ENCODE assay signal across 8 cellular contexts in the genomic region with DNA sequence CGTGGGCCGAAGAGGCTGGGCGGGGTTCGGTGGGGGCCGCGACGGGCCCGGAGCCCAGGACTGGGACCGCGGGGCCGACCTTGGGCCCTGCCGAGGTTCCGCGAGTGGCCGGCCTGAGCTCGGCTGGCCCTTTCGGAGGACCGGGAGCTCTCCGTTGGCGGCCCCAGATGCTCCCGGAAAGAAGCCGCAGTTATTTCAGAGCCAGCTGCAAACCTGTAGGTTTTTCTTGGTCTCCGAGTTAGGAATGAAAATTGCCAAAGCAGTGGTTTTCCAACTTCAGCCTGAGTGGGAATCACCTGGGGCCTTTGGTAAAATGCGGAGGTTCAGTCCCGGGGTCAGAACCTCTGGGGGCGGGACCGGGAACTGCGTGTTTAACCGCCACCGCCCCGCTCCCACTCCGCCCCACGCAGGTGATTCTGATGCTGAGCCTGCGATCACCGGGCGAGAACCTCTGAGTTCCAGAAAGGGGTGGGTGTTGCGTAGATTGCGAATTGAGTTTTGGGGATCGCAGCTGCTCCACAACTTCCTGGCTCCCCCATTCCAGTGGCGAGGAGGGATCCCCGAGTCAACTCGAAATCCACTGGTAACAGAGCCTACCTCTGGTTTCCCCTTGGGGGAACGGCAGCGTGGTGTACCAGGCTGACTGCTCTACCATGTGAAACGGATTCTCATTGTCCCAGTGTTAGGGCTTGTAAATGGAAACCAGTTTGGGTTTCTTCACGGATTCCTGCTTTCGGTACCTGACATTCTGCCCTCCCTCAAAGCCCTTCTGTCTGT. TPM values are rescaled to one million over a fixed set of nuclear protein-coding genes. Genes with fewer than 3 reads are reported as not detected.
DNase-seq lines count a peak whose midpoint lies in the region; ATAC-seq and TF ChIP-seq lines count a peak whose summit lies in the region.
"Not testable (repeated sequence)": the region's sequence is repeated elsewhere in the genome, so short reads cannot be mapped to it uniquely, and the experiment has no call there.

No MANE protein-coding gene starts in this region.

- peak overlapping the region; percentile 83 for H3K27ac ChIP-seq in psoas muscle
- H3K27ac ChIP-seq in stomach smooth muscle (ENCODE audit: low read length), result peak overlapping the region; percentile 81

- not testable (repeated sequence) for H3K4me1 ChIP-seq in psoas muscle; stomach smooth muscle (ENCODE audit: control insufficient read depth, insufficient read depth, low read length)

- H3K27me3 ChIP-seq in psoas muscle (ENCODE audit: insufficient read depth in 3 of 3, low read length in 2 of 3); stomach smooth muscle (ENCODE audit: control insufficient read depth in 1 of 2, insufficient read depth in 2 of 2, low read length in 2 of 2): not testable (repeated sequence)

- peak overlapping the region; percentile 76 to 84 for H3K9ac ChIP-seq in stomach smooth muscle (ENCODE audit: low read length in 2 of 2)

- H3K36me3 ChIP-seq in psoas muscle (ENCODE audit: insufficient read depth in 1 of 2, low read depth in 1 of 2); stomach smooth muscle (ENCODE audit: control insufficient read depth in 2 of 2, insufficient read depth in 2 of 2, low read length in 2 of 2): not testable (repeated sequence)

- intact Hi-C loops in psoas muscle (cut with DNase I), result not testable (repeated sequence)

- H3K4me3 ChIP-seq in choroid plexus epithelial cell (ENCODE audit: low read depth, low read length) (peak overlapping the region; percentile 86), psoas muscle (peak overlapping the region; percentile 81), stomach smooth muscle (ENCODE audit: low read length in 2 of 2) (peak overlapping the region; percentile 75 to 91)

- not testable (repeated sequence) for H3K9me3 ChIP-seq in psoas muscle; stomach smooth muscle (ENCODE audit: control insufficient read depth in 2 of 2, low read length in 2 of 2)

- WGBS in psoas muscle, 3 donors, result 5 to 9% (median 5%) methylated on average over 33 to 46 of the region's 47 CpGs

- TF ChIP-seq CTCF in choroid plexus epithelial cell (conservative IDR thresholded peaks at IDR 0.05; ENCODE audit: low read depth, low read length); psoas muscle (IDR thresholded peaks at IDR 0.05): not testable (repeated sequence)

- DNase-seq in EH (ENCODE audit: low read depth) (peak; percentile 42), NOMO-1 treated with DMSO at 0.1 percent for 48 hours (lab: John Stamatoyannopoulos, UW; ENCODE audit: unreplicated experiment) (peak; percentile 1), choroid plexus epithelial cell (ENCODE audit: low read depth) (peak; percentile 16), iris pigment epithelial cell (ENCODE audit: low read depth) (peak; percentile 12), psoas muscle (peak in 1 of 2 donors; percentile 53)
- peak; percentile 84 for DNase-seq in activated CD8-positive, alpha-beta memory T cell treated with anti-CD3 and anti-CD28 coated beads for 24 hours

- ATAC-seq in HG02970 (IDR thresholded peaks at IDR 0.05; ENCODE audit: low FRiP score, unreplicated experiment) (peak; percentile 20), psoas muscle (peak; percentile 16 to 48 (median 40))

RNA-seq across cellular contexts. Expression of gene PDXDC1, which starts 0.8 kb away (rescaled TPM):
- 10 to 100 TPM; 52.3 to 82.5 (median 59.3) TPM for total RNA-seq in psoas muscle
- polyA plus RNA-seq in psoas muscle, result 10 to 100 TPM; 22.1 to 45.5 (median 24.8) TPM

RNA-seq across cellular contexts. Expression of gene NPIPA1, which starts 38.4 kb away (rescaled TPM):
- total RNA-seq in psoas muscle, result 10 to 100 TPM; 35.9 to 58.5 (median 50.6) TPM
- polyA plus RNA-seq in psoas muscle, result 10 to 100 TPM; 34.0 to 55.4 (median 37.2) TPM
